Comparison of ENCODE assay signal across 18 cellular contexts in the genomic region with DNA sequence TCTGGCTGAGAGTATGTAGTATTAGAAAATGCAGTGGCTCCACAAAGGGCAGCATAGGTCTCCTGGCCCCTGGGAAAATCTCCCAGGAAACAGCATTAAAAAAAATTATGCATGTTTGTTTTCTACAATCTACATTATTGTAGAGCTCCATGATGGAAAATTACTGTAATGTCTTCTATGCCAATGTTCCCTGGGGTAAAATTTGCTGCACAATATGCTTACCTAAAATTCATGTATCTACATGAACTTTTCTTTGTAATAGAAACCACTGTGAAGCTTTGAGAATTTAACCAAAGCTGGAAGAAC.
DNase-seq lines count a peak whose midpoint lies in the region; ATAC-seq and TF ChIP-seq lines count a peak whose summit lies in the region.
"Had no signal": no experiment of that assay in that cellular context is flagged by ENCODE, and none has a peak within 500 bp of the region (broad histone marks: within the 10 kb centered on the region; RNA-seq: fewer than 3 reads in every experiment).

No MANE protein-coding gene starts in this region.

- no peak for TF ChIP-seq CTCF in RWPE2 (IDR thresholded peaks at IDR 0.05; ENCODE audit: poor library complexity, severe bottlenecking)

- H3K27ac ChIP-seq in RWPE2 (ENCODE audit: poor library complexity, severe bottlenecking), result peak overlapping the region; percentile 11
- H3K27ac ChIP-seq in ectodermal cell (ENCODE audit: insufficient read depth, low read depth, low read length, poor library complexity, severe bottlenecking), result peak overlapping the region; percentile 48
- peak overlapping the region; percentile 57 for H3K27ac ChIP-seq in mesodermal cell (ENCODE audit: low read depth, low read length, severe bottlenecking)
- H3K27ac ChIP-seq: BLaER1, RWPE1 had no signal

- H3K27me3 ChIP-seq in RWPE2 (ENCODE audit: insufficient read depth, poor library complexity, severe bottlenecking) (no peaks in the 10 kb centered on the region), ectodermal cell (ENCODE audit: control insufficient read depth, insufficient read depth, low read length, poor library complexity, severe bottlenecking) (no peaks in the 10 kb centered on the region)
- H3K27me3 ChIP-seq: BLaER1 had no signal

- H3K4me1 ChIP-seq in RWPE2 (ENCODE audit: insufficient read depth, poor library complexity, severe bottlenecking) (peaks cover 36% of the 10 kb centered on the region), ectodermal cell (ENCODE audit: control insufficient read depth, insufficient read depth, low read length) (peaks cover 6% of the 10 kb centered on the region), mesodermal cell (ENCODE audit: control insufficient read depth, insufficient read depth, low read length, poor library complexity, severe bottlenecking) (peaks cover 20% of the 10 kb centered on the region)
- H3K4me1 ChIP-seq: BLaER1 had no signal

- H3K4me3 ChIP-seq in RWPE2 (ENCODE audit: severe bottlenecking) (no peak overlapping the region), ectodermal cell (ENCODE audit: insufficient read depth, low read depth, low read length) (no peak overlapping the region), mesodermal cell (ENCODE audit: extremely low read depth, insufficient read depth, low read length, poor library complexity, severe bottlenecking) (no peak overlapping the region)
- H3K4me3 ChIP-seq: BLaER1, GM12878, K562 had no signal

- DNase-seq in COR-L47 (lab: John Stamatoyannopoulos, UW) (peak; percentile 32), RWPE2 (ENCODE audit: low spot score) (no peak), SKM-1 treated with dmso at 0.1 percent for 144 hours (lab: John Stamatoyannopoulos, UW; ENCODE audit: unreplicated experiment) (no peak), DMS114 treated with DMSO at 0.1 percent for 48 hours (lab: John Stamatoyannopoulos, UW; ENCODE audit: unreplicated experiment) (no peak), mesenteric fat pad (ENCODE audit: low spot score) (no peak)
- DNase-seq: Calu3; CD4-positive, alpha-beta memory T cell; NCI-H1694; NCI-H2081 treated with DMSO at 0.1 percent for 48 hours; NCI-H510A treated with DMSO at 0.1 percent for 48 hours; PC-3 had no signal

- H3K36me3 ChIP-seq in RWPE2 (ENCODE audit: low read depth) (peaks cover 6% of the 10 kb centered on the region; the same call in 1 of the 2 replicates), ectodermal cell (ENCODE audit: control insufficient read depth, insufficient read depth, low read length) (no peaks in the 10 kb centered on the region), mesodermal cell (ENCODE audit: control insufficient read depth, insufficient read depth, low read length) (no peaks in the 10 kb centered on the region)
- H3K36me3 ChIP-seq: BLaER1 had no signal

- no peak for ATAC-seq in RWPE2 (ENCODE audit: low read depth)
- no peak for ATAC-seq in GM19397 (IDR thresholded peaks at IDR 0.05; ENCODE audit: unreplicated experiment)
- ATAC-seq: GM12878, K562, PC-3 had no signal

- no peaks in the 10 kb centered on the region for H3K9me3 ChIP-seq in RWPE2 (ENCODE audit: severe bottlenecking)
- no peaks in the 10 kb centered on the region for H3K9me3 ChIP-seq in ectodermal cell (ENCODE audit: control insufficient read depth, low read length)
- H3K9me3 ChIP-seq in mesodermal cell (ENCODE audit: control insufficient read depth, low read length), result no peaks in the 10 kb centered on the region
- H3K9me3 ChIP-seq: BLaER1 had no signal
